In the genomic region with DNA sequence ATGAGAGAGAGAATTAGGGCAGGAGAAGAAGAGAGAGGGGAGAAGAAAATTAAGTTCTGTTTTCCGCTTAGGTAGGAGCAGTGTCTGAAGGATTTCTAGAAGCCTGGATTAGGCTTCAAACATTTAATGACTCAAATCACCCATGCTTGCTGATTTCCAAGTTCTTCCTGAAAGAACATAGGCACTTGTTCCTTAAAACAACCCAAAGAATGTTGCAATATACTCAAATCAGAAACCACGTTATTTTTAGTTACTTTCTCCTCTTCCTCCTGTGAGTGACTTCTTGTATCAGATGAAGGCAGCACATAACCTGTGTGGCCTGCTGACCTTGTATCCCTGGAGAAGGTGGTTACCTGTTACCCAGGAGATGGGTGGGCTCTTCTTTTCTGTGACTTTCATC, we compare ENCODE assay signal across 21 cellular contexts.
"Had no signal": no experiment of that assay in that cellular context is flagged by ENCODE, and none has a peak within 500 bp of the region (broad histone marks: within the 10 kb centered on the region; RNA-seq: fewer than 3 reads in every experiment).

No MANE protein-coding gene starts in this region.

- H3K27me3 ChIP-seq: gastroesophageal sphincter, heart right ventricle, testis had no signal

- H3K9me3 ChIP-seq: gastroesophageal sphincter, heart right ventricle, mucosa of descending colon, testis had no signal

- DNase-seq: activated B cell treated with CpG ODN at 0.5 μM for 24 hours; activated CD4-positive, alpha-beta T cell treated with anti-CD3 and anti-CD28 coated beads, Interleukin-2, amount 10 ng/mL, durations not matched to agents 24 days and 14 days; activated CD8-positive, alpha-beta memory T cell treated with anti-CD3 and anti-CD28 coated beads, Interleukin-2, amount 50 U/mL, for 4 hours; activated CD8-positive, alpha-beta T cell treated with anti-CD3 and anti-CD28 coated beads, Interleukin-2, amount 10 ng/mL, durations not matched to agents 7 days and 5 days; activated naive CD4-positive, alpha-beta T cell treated with anti-CD3 and anti-CD28 coated beads for 36 hours; activated naive CD8-positive, alpha-beta T cell treated with anti-CD3 and anti-CD28 coated beads, Interleukin-2, amount 50 U/mL, for 24 hours; activated T-cell treated with anti-CD3 and anti-CD28 coated beads, Interleukin-2, amount 50 U/mL, for 4 hours; cerebellar nuclear complex; cortex of kidney; effector CD4-positive, alpha-beta T cell; heart right ventricle; immature natural killer cell; kidney glomerular epithelial cell; left ventricle myocardium superior; mucosa of descending colon; naive B cell; stimulated activated CD4-positive, alpha-beta T cell treated with anti-CD3 and anti-CD28 coated beads, Interleukin-4, amount 100 ng/mL, for 24 hours; testis had no signal

- ATAC-seq: activated CD8-positive, alpha-beta T cell treated with anti-CD3 and anti-CD28 coated beads, Interleukin-2, amount 10 ng/mL, durations not matched to agents 7 days and 5 days; activated naive CD8-positive, alpha-beta T cell treated with anti-CD3 and anti-CD28 coated beads, Interleukin-2, amount 50 U/mL, for 24 hours; activated T-cell treated with anti-CD3 and anti-CD28 coated beads, Interleukin-2, amount 50 U/mL, for 4 hours; gastroesophageal sphincter; heart right ventricle; left ventricle myocardium superior; mucosa of descending colon; sciatic nerve; stimulated activated effector memory CD8-positive, alpha-beta T cell treated with anti-CD3 and anti-CD28 coated beads, Interleukin-12 subunit alpha, Interleukin-12 subunit beta, amount 100 ng/mL, for 72 hours had no signal

- H3K27ac ChIP-seq: gastroesophageal sphincter, heart right ventricle, testis had no signal

- H3K36me3 ChIP-seq: gastroesophageal sphincter, heart right ventricle had no signal

- H3K4me1 ChIP-seq: gastroesophageal sphincter had no signal

- H3K4me3 ChIP-seq: gastroesophageal sphincter, heart right ventricle, mucosa of descending colon, testis had no signal
